Comparison of ENCODE assay signal across 8 cellular contexts in the genomic region with DNA sequence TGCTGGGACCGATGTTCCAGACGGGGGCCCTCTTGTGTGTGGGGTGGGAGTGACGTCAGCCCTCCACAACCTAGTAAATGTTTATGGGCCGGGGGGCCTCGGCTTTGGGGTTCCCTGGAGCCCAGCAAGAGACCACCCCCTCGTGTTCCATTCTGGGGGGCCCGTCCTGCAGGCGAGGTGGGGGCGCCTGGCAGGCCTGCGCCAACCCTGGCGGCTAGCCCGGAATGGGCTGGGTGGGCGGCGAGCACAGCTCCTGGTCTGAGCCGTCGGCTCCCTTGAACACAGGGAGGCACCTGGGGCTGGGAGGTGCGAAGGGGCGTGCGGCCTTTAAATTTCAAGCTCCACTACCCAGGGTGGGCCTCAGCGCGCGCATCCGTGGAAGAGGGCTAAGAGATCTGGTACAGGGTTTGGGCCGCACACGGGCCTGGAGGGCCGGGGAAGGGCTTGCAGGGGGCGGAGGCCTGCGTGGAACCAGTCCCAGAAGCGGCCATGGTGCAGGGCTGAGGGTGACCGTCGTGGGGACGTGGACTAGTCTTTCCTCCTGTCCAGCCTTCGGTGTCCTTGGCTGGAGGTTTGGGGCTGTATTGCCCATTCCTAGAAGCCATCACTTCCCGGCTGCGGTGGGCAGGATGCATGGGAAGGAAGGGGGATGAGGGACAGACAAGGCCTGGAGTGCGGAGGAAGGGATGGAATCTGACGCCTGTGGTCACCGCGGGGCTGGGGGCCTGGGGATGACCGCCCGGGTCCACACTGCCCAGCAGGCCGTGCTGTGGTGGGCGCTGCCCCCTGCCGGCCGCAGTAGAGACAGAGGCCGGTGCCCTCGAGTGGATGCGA. TPM values are rescaled to one million over a fixed set of nuclear protein-coding genes. Genes with fewer than 3 reads are reported as not detected.
A peak's percentile ranks its signal among the peaks of the same experiment; 100 is the strongest.
DNase-seq lines count a peak whose midpoint lies in the region; ATAC-seq, FAIRE-seq and TF ChIP-seq lines count a peak whose summit lies in the region.

No MANE protein-coding gene starts in this region.

- no peak for TF ChIP-seq EP300 in neural cell (conservative IDR thresholded peaks at IDR 0.05; ENCODE audit: poor library complexity, severe bottlenecking)

- no peak overlapping the region for H3K9ac ChIP-seq in neural cell (ENCODE audit: low read length)

- H4K20me1 ChIP-seq in neural cell (ENCODE audit: insufficient read depth): no peaks in the 10 kb centered on the region

- no peak overlapping the region for H2AFZ ChIP-seq in neural cell (ENCODE audit: low read depth, low read length)

- no peak for TF ChIP-seq RAD21 in neural cell (conservative IDR thresholded peaks at IDR 0.05)

- H3K27ac ChIP-seq in neural cell (ENCODE audit: low read length): no peak overlapping the region

- peak; percentile 34 for TF ChIP-seq CTCF in neural cell (IDR thresholded peaks at IDR 0.05; ENCODE audit: poor library complexity, severe bottlenecking)

- H3F3A ChIP-seq in neural cell (ENCODE audit: insufficient read depth, low read length, poor library complexity, severe bottlenecking): no peaks in the 10 kb centered on the region

- no peak overlapping the region for H3K4me3 ChIP-seq in neural cell (ENCODE audit: low read length)

- peak; percentile 68 for DNase-seq in activated CD8-positive, alpha-beta memory T cell treated with anti-CD3 and anti-CD28 coated beads for 24 hours
- no peak for DNase-seq in activated CD8-positive, alpha-beta memory T cell treated with anti-CD3 and anti-CD28 coated beads, Interleukin-2, amount 50 U/mL, for 4 hours
- DNase-seq in RCC 7860 (ENCODE audit: low spot score) (peak; percentile 20), T-helper 2 cell (no peak)

- no peaks in the 10 kb centered on the region for H3K79me2 ChIP-seq in neural cell (replicated peaks; ENCODE audit: insufficient read depth, low read length)

- H3K9me2 ChIP-seq in neural cell (ENCODE audit: insufficient read depth, low read length): no peaks in the 10 kb centered on the region

- H3K4me2 ChIP-seq in neural cell (ENCODE audit: low read length): no peak overlapping the region

- peak; percentile 45 for ATAC-seq in esophagus mucosa
- ATAC-seq in GM18498 (IDR thresholded peaks at IDR 0.05; ENCODE audit: unreplicated experiment): no peak
- ATAC-seq in GM21529 (IDR thresholded peaks at IDR 0.05; ENCODE audit: unreplicated experiment): no peak

- no peaks in the 10 kb centered on the region for H3K27me3 ChIP-seq in neural cell (ENCODE audit: insufficient read depth, low read depth, low read length)

- H3K36me3 ChIP-seq in neural cell (ENCODE audit: insufficient read depth, low read length): no peaks in the 10 kb centered on the region

- H3K9me3 ChIP-seq in neural cell (ENCODE audit: low read length): no peaks in the 10 kb centered on the region

- FAIRE-seq in RCC 7860 (lab: Jason Lieb, UNC): no peak

TF ChIP-seq in neural cell, 6 proteins besides CTCF, POLR2A, EP300 and RAD21:
- TF ChIP-seq POLR2AphosphoS5 (IDR thresholded peaks at IDR 0.05): no peak
- no peak for TF ChIP-seq EZH2 (IDR thresholded peaks at IDR 0.05; ENCODE audit: borderline replicate concordance, insufficient read depth, low read length, poor library complexity, severe bottlenecking)
- TF ChIP-seq MXI1 (conservative IDR thresholded peaks at IDR 0.05; ENCODE audit: poor library complexity, severe bottlenecking): no peak
- no peak for TF ChIP-seq SMC3 (conservative IDR thresholded peaks at IDR 0.05; ENCODE audit: poor library complexity)
- TF ChIP-seq REST (IDR thresholded peaks at IDR 0.05; ENCODE audit: borderline replicate concordance): no peak
- no peak for TF ChIP-seq TAF1 (IDR thresholded peaks at IDR 0.05; ENCODE audit: low read depth)

RNA-seq across cellular contexts. Expression of gene NDUFA11, which starts 11.4 kb away (rescaled TPM):
- 217 TPM for total RNA-seq in esophagus mucosa
- 529 and 594 TPM in 2 replicates for polyA plus RNA-seq in neural cell
- polyA minus RNA-seq in neural cell: 133 and 145 TPM in 2 replicates

RNA-seq across cellular contexts. Expression of gene VMAC, which starts 12.5 kb away (rescaled TPM):
- total RNA-seq in esophagus mucosa: 4.1 TPM
- polyA plus RNA-seq in neural cell: 6.0 and 9.1 TPM in 2 replicates
- polyA minus RNA-seq in neural cell: 5.4 and 5.6 TPM in 2 replicates

RNA-seq across cellular contexts. Expression of gene FUT5, which starts 21.8 kb away (rescaled TPM):
- not detected for total RNA-seq in esophagus mucosa
- polyA plus RNA-seq in neural cell: not detected in 2 replicates
- polyA minus RNA-seq in neural cell: not detected in 2 replicates

RNA-seq across cellular contexts. Expression of gene CAPS, which starts 21.9 kb away (rescaled TPM):
- total RNA-seq in esophagus mucosa: 2.7 TPM
- 7.5 and 10.5 TPM in 2 replicates for polyA plus RNA-seq in neural cell
- 3.7 and 4.1 TPM in 2 replicates for polyA minus RNA-seq in neural cell

RNA-seq across cellular contexts. Expression of gene FUT3, which starts 40.9 kb away (rescaled TPM):
- 104 TPM for total RNA-seq in esophagus mucosa
- 0.64 and 0.82 TPM in 2 replicates for polyA plus RNA-seq in neural cell
- not detected in 2 replicates for polyA minus RNA-seq in neural cell

Comparison
In these comparisons a context has a peak if more than half of its experiments do, and no peak if none do; other contexts are left out.
1. DNase-seq: peak in activated CD8-positive, alpha-beta memory T cell treated with anti-CD3 and anti-CD28 coated beads for 24 hours (single experiment) and RCC 7860 (single experiment); none in activated CD8-positive, alpha-beta memory T cell treated with anti-CD3 and anti-CD28 coated beads, Interleukin-2, amount 50 U/mL, for 4 hours (single experiment) and T-helper 2 cell (0 of 5).